Comparison of ENCODE assay signal across 8 cellular contexts in genomic region chr3:146625117-146625775, GRCh38. TPM values are rescaled to one million over a fixed set of nuclear protein-coding genes. Genes with fewer than 3 reads are reported as not detected.
DNase-seq lines count a peak whose midpoint lies in the region; ATAC-seq, FAIRE-seq and TF ChIP-seq lines count a peak whose summit lies in the region.

No MANE protein-coding gene starts in this region.

- no peaks in the 10 kb centered on the region for H3K9me1 ChIP-seq in keratinocyte (ENCODE audit: control insufficient read depth, extremely low read depth, insufficient read depth, low read length)

- peak overlapping the region; percentile 94 for H2AFZ ChIP-seq in keratinocyte (ENCODE audit: control insufficient read depth, low read length)
- no peak overlapping the region for H2AFZ ChIP-seq in neural progenitor cell (replicated peaks)

- peaks cover 24% of the 10 kb centered on the region for H3K4me1 Mint-ChIP-seq in neural progenitor cell

- H3K4me1 ChIP-seq in keratinocyte (ENCODE audit: control insufficient read depth, extremely low read depth, insufficient read depth, low read length) (no peaks in the 10 kb centered on the region), neural progenitor cell (no peaks in the 10 kb centered on the region)

- H4K20me1 ChIP-seq in keratinocyte (ENCODE audit: control insufficient read depth, extremely low read depth, insufficient read depth, low read length) = no peaks in the 10 kb centered on the region
- H4K20me1 ChIP-seq in neural progenitor cell (ENCODE audit: low read depth) = no peaks in the 10 kb centered on the region

- no peak overlapping the region for H3K4me3 Mint-ChIP-seq in neural progenitor cell

- H3K36me3 ChIP-seq in keratinocyte (ENCODE audit: control insufficient read depth in 2 of 2, extremely low read depth in 1 of 2, insufficient read depth in 2 of 2, low read length in 2 of 2) (no peaks in the 10 kb centered on the region), neural progenitor cell (no peaks in the 10 kb centered on the region)

- H3K9me3 ChIP-seq in keratinocyte (ENCODE audit: control insufficient read depth, low read depth, low read length) (no peaks in the 10 kb centered on the region), neural progenitor cell (ENCODE audit: low read depth) (no peaks in the 10 kb centered on the region)

- dilution Hi-C loops in keratinocyte (cut with MboI; ENCODE audit: extremely low pct_ligation_motif_present, low sequenced_read_pairs) = no loop called here

- H3K79me2 ChIP-seq in keratinocyte (ENCODE audit: control insufficient read depth, insufficient read depth, low read length) (no peaks in the 10 kb centered on the region), neural progenitor cell (ENCODE audit: low read depth) (no peaks in the 10 kb centered on the region)

- no peaks in the 10 kb centered on the region for H3K9me3 Mint-ChIP-seq in neural progenitor cell

- H3K36me3 Mint-ChIP-seq in neural progenitor cell = no peaks in the 10 kb centered on the region

- H3K27ac ChIP-seq in keratinocyte (ENCODE audit: control insufficient read depth, insufficient read depth, low read length) = no peak overlapping the region
- no peak overlapping the region for H3K27ac ChIP-seq in neural progenitor cell

- no peak for FAIRE-seq in keratinocyte (lab: Jason Lieb, UNC)

- no peak for TF ChIP-seq CTCF in keratinocyte (optimal IDR thresholded peaks at IDR 0.05 in 1 of 3, IDR thresholded peaks at IDR 0.05 in 1 of 3, conservative IDR thresholded peaks at IDR 0.05 in 1 of 3; ENCODE audit: extremely low read depth in 1 of 3, insufficient read depth in 2 of 3, low read length in 3 of 3)
- no peak for TF ChIP-seq CTCF in GM20000 (IDR thresholded peaks at IDR 0.05; ENCODE audit: extremely low read depth, missing control alignments)
- no peak for TF ChIP-seq CTCF in neural progenitor cell (IDR thresholded peaks at IDR 0.05)

- H3K9ac ChIP-seq in keratinocyte (ENCODE audit: control insufficient read depth, extremely low read depth, insufficient read depth, low read length) = peak overlapping the region; percentile 18
- no peak overlapping the region for H3K9ac ChIP-seq in neural progenitor cell

- DNase-seq in AG20443 (ENCODE audit: low spot score) (peak; percentile 23), NCI-H774 (lab: John Stamatoyannopoulos, UW) (peak; percentile 18), keratinocyte (ENCODE audit: low read depth, low spot score) (no peak), GM20000 (ENCODE audit: low spot score) (no peak), neural progenitor cell (ENCODE audit: low spot score) (no peak), MV-4-11 (lab: John Stamatoyannopoulos, UW) (no peak)

- ATAC-seq in GM19468 (IDR thresholded peaks at IDR 0.05; ENCODE audit: extremely low read depth, unreplicated experiment) = peak; percentile 53
- ATAC-seq in GM19324 (IDR thresholded peaks at IDR 0.05; ENCODE audit: low FRiP score, unreplicated experiment) = no peak

- H3K27ac Mint-ChIP-seq in neural progenitor cell = no peak overlapping the region

- H3K4me2 ChIP-seq in keratinocyte (ENCODE audit: control insufficient read depth, extremely low read depth, insufficient read depth, low read depth, low read length) (peak overlapping the region; percentile 85), neural progenitor cell (no peak overlapping the region)

- H3K27me3 ChIP-seq in keratinocyte (ENCODE audit: control insufficient read depth, extremely low read depth, insufficient read depth, low read length) (no peaks in the 10 kb centered on the region), neural progenitor cell (no peaks in the 10 kb centered on the region)

- peaks cover 2% of the 10 kb centered on the region for H3K27me3 Mint-ChIP-seq in neural progenitor cell (ENCODE audit: insufficient read depth, low read depth)

- peak overlapping the region in 2 of 3 experiments; percentile 39 to 45 for H3K4me3 ChIP-seq in keratinocyte (ENCODE audit: control insufficient read depth in 2 of 3, extremely low read depth in 1 of 3, insufficient read depth in 2 of 3, low read depth in 1 of 3, low read length in 3 of 3)
- H3K4me3 ChIP-seq in neural progenitor cell = no peak overlapping the region

- no peaks in the 10 kb centered on the region for H3F3A ChIP-seq in neural progenitor cell (ENCODE audit: low read depth)

RNA-seq across cellular contexts. Expression of gene PLSCR5, which starts 20.1 kb away (rescaled TPM):
- not detected in 3 replicates for polyA plus RNA-seq in keratinocyte
- polyA plus RNA-seq in keratinocyte (2011; ENCODE audit: low read depth) = not detected
- not detected in 2 replicates for polyA plus RNA-seq in keratinocyte (2011; cell fraction: cytosol; rRNA removed)
- not detected in 2 replicates for polyA plus RNA-seq in keratinocyte (2011; cell fraction: nucleus; rRNA removed)
- not detected in 2 replicates for polyA plus RNA-seq in keratinocyte (2012; ENCODE audit: low replicate concordance)
- not detected in 3 replicates for polyA minus RNA-seq in keratinocyte
- polyA minus RNA-seq in keratinocyte (2011; cell fraction: cytosol; rRNA and poly(A)+ RNA removed) = not detected
- polyA minus RNA-seq in keratinocyte (2011; cell fraction: nucleus; rRNA and poly(A)+ RNA removed) = not detected in 2 replicates
- total RNA-seq in neural progenitor cell (ENCODE audit: low replicate concordance) = not detected in 2 replicates

Comparison
In these comparisons a context has a peak if more than half of its experiments do, and no peak if none do; other contexts are left out.
1. DNase-seq: peak in AG20443 (single experiment) and NCI-H774 (single experiment); none in keratinocyte (single experiment), GM20000 (single experiment), neural progenitor cell (single experiment) and MV-4-11 (single experiment).